ENCODE assay signal across 27 cellular contexts in genomic region chr16:85578599-85578948, GRCh38. TPM values are rescaled to one million over a fixed set of nuclear protein-coding genes. Genes with fewer than 3 reads are reported as not detected.
A peak's percentile ranks its signal among the peaks of the same experiment; 100 is the strongest.
DNase-seq lines count a peak whose midpoint lies in the region; ATAC-seq and TF ChIP-seq lines count a peak whose summit lies in the region.
"Had no signal": no experiment of that assay in that cellular context is flagged by ENCODE, and none has a peak within 500 bp of the region (broad histone marks: within the 10 kb centered on the region; RNA-seq: fewer than 3 reads in every experiment).

No MANE protein-coding gene starts in this region.

- no peaks in the 10 kb centered on the region for H3K27me3 Mint-ChIP-seq in CD8-positive, alpha-beta memory T cell
- H3K27me3 Mint-ChIP-seq in glutamatergic neuron (ENCODE audit: unreplicated experiment) = peaks cover 31% of the 10 kb centered on the region
- H3K27me3 Mint-ChIP-seq in neural progenitor cell (ENCODE audit: insufficient read depth, low read depth) = peaks cover 41% of the 10 kb centered on the region
- H3K27me3 Mint-ChIP-seq: activated CD8-positive, alpha-beta T cell treated with anti-CD3 and anti-CD28 coated beads for 36 hours; activated naive CD8-positive, alpha-beta T cell; B cell; T-cell had no signal

- H3K27me3 ChIP-seq in CD8-positive, alpha-beta memory T cell (ENCODE audit: insufficient read depth, low read length, poor library complexity, severe bottlenecking) = no peaks in the 10 kb centered on the region
- H3K27me3 ChIP-seq in NT2/D1 (ENCODE audit: insufficient read depth, insufficient read length) = peaks cover 9% of the 10 kb centered on the region
- no peaks in the 10 kb centered on the region for H3K27me3 ChIP-seq in neural progenitor cell
- no peaks in the 10 kb centered on the region for H3K27me3 ChIP-seq in psoas muscle (ENCODE audit: insufficient read depth in 3 of 3, low read length in 2 of 3)
- H3K27me3 ChIP-seq: cardiac muscle cell, esophagus muscularis mucosa, MG63, transverse colon had no signal

- H3K9ac ChIP-seq in NT2/D1 (ENCODE audit: insufficient read length, low read depth) (peak overlapping the region; percentile 34), neural progenitor cell (no peak overlapping the region)

- H3K79me2 ChIP-seq in neural progenitor cell (ENCODE audit: low read depth) = no peaks in the 10 kb centered on the region

- no peak overlapping the region for H3K27ac ChIP-seq in CD8-positive, alpha-beta memory T cell (ENCODE audit: low read depth, low read length)
- H3K27ac ChIP-seq in neural progenitor cell (peak overlapping the region; percentile 0), psoas muscle (no peak overlapping the region)
- H3K27ac ChIP-seq: cardiac muscle cell, coronary artery, esophagus muscularis mucosa had no signal

- H3K4me1 ChIP-seq in CD8-positive, alpha-beta memory T cell (ENCODE audit: insufficient read depth, low read length) = peaks cover 14% of the 10 kb centered on the region
- H3K4me1 ChIP-seq in NT2/D1 (ENCODE audit: insufficient read depth, insufficient read length) = peaks cover 73% of the 10 kb centered on the region
- peaks cover 95% of the 10 kb centered on the region for H3K4me1 ChIP-seq in neural progenitor cell
- peaks cover 40% of the 10 kb centered on the region for H3K4me1 ChIP-seq in psoas muscle

- 89 to 98% (median 96%) methylated on average over 5 of the region's 5 CpGs for WGBS in psoas muscle, 3 donors

- no peak overlapping the region for H2AFZ ChIP-seq in neural progenitor cell (replicated peaks)

- no peak overlapping the region for H3K4me3 ChIP-seq in CD8-positive, alpha-beta memory T cell (ENCODE audit: low read length)
- H3K4me3 ChIP-seq in NT2/D1 (ENCODE audit: insufficient read length, low read depth) (no peak overlapping the region), neural progenitor cell (no peak overlapping the region), psoas muscle (no peak overlapping the region)
- H3K4me3 ChIP-seq: cardiac muscle cell, coronary artery, esophagus muscularis mucosa, MG63, transverse colon had no signal

- ATAC-seq in psoas muscle (no peak), GM21526 (IDR thresholded peaks at IDR 0.05; ENCODE audit: low FRiP score, unreplicated experiment) (no peak)
- ATAC-seq: activated CD8-positive, alpha-beta T cell treated with anti-CD3 and anti-CD28 coated beads for 36 hours; left colon; T-cell had no signal

- H3K9me3 Mint-ChIP-seq in CD8-positive, alpha-beta memory T cell = no peaks in the 10 kb centered on the region
- peaks cover 44% of the 10 kb centered on the region for H3K9me3 Mint-ChIP-seq in glutamatergic neuron (ENCODE audit: unreplicated experiment)
- peaks cover 5% of the 10 kb centered on the region for H3K9me3 Mint-ChIP-seq in neural progenitor cell
- H3K9me3 Mint-ChIP-seq: activated CD8-positive, alpha-beta T cell treated with anti-CD3 and anti-CD28 coated beads for 36 hours; T-cell had no signal

- peak overlapping the region; percentile 68 for H3K4me2 ChIP-seq in neural progenitor cell

- peaks cover 0 to 11% (median 5%) of the 10 kb centered on the region in 3 donors for H3K36me3 Mint-ChIP-seq in CD8-positive, alpha-beta memory T cell
- H3K36me3 Mint-ChIP-seq in glutamatergic neuron (ENCODE audit: unreplicated experiment) (no peaks in the 10 kb centered on the region), neural progenitor cell (no peaks in the 10 kb centered on the region)
- H3K36me3 Mint-ChIP-seq: activated naive CD8-positive, alpha-beta T cell had no signal

- peak overlapping the region in 6 of 8 donors; percentile 23 to 89 (median 68) for H3K27ac Mint-ChIP-seq in CD8-positive, alpha-beta memory T cell
- H3K27ac Mint-ChIP-seq in glutamatergic neuron (ENCODE audit: unreplicated experiment) = peak overlapping the region; percentile 25
- H3K27ac Mint-ChIP-seq in neural progenitor cell = no peak overlapping the region
- H3K27ac Mint-ChIP-seq: activated CD8-positive, alpha-beta T cell treated with anti-CD3 and anti-CD28 coated beads for 36 hours; activated naive CD8-positive, alpha-beta T cell; B cell; T-cell had no signal

- peaks cover 79% of the 10 kb centered on the region for H3F3A ChIP-seq in neural progenitor cell (ENCODE audit: low read depth)

- peaks cover 39 to 77% (median 50%) of the 10 kb centered on the region in 3 donors for H3K4me1 Mint-ChIP-seq in CD8-positive, alpha-beta memory T cell
- H3K4me1 Mint-ChIP-seq in glutamatergic neuron (ENCODE audit: low read depth, unreplicated experiment) = peaks cover 79% of the 10 kb centered on the region
- H3K4me1 Mint-ChIP-seq in neural progenitor cell = peaks cover 92% of the 10 kb centered on the region

- H3K4me3 Mint-ChIP-seq in CD8-positive, alpha-beta memory T cell = no peak overlapping the region
- peak overlapping the region; percentile 69 for H3K4me3 Mint-ChIP-seq in glutamatergic neuron (ENCODE audit: unreplicated experiment)
- H3K4me3 Mint-ChIP-seq in neural progenitor cell = peak overlapping the region; percentile 67
- H3K4me3 Mint-ChIP-seq: activated CD8-positive, alpha-beta T cell treated with anti-CD3 and anti-CD28 coated beads for 36 hours; activated naive CD8-positive, alpha-beta T cell; B cell; T-cell had no signal

- no peak for TF ChIP-seq CTCF in glutamatergic neuron (IDR thresholded peaks at IDR 0.05; ENCODE audit: partially characterized antibody, unreplicated experiment)
- no peak for TF ChIP-seq CTCF in neural progenitor cell (IDR thresholded peaks at IDR 0.05)
- no peak for TF ChIP-seq CTCF in psoas muscle (IDR thresholded peaks at IDR 0.05)

- peaks cover 50% of the 10 kb centered on the region for H4K20me1 ChIP-seq in neural progenitor cell (ENCODE audit: low read depth)

- DNase-seq in CD8-positive, alpha-beta memory T cell = no peak
- DNase-seq in NT2/D1 (ENCODE audit: low read depth, low spot score) (no peak), glutamatergic neuron (no peak), neural progenitor cell (ENCODE audit: low spot score) (peak; percentile 48), DMS153 treated with DMSO at 0.1 percent for 48 hours (lab: John Stamatoyannopoulos, UW; ENCODE audit: unreplicated experiment) (no peak), psoas muscle (no peak), DMS 273 treated with DMSO at 0.1 percent for 48 hours (lab: John Stamatoyannopoulos, UW) (no peak)
- DNase-seq: activated CD4-positive, alpha-beta T cell treated with anti-CD3 and anti-CD28 coated beads for 1 hour; activated CD8-positive, alpha-beta T cell treated with anti-CD3 and anti-CD28 coated beads for 36 hours; DND-41; foreskin melanocyte; KG1; left colon; mammary epithelial cell; MG63; NCI-H1105 treated with DMSO at 0.1 percent for 48 hours; NCI-H2029; small intestine; stimulated activated CD4-positive, alpha-beta T cell treated with anti-CD3 and anti-CD28 coated beads, Interleukin-1b, Interleukin-23, amount 100 ng/mL, for 48 hours; T-cell; transverse colon had no signal

- POLR2A ChIA-PET in CD8-positive, alpha-beta memory T cell (lab: Charles Lee) = no interaction called here

- H3K9me3 ChIP-seq in CD8-positive, alpha-beta memory T cell (ENCODE audit: low read length) = no peaks in the 10 kb centered on the region
- no peaks in the 10 kb centered on the region for H3K9me3 ChIP-seq in NT2/D1 (ENCODE audit: insufficient read depth, low read length)
- H3K9me3 ChIP-seq in neural progenitor cell (ENCODE audit: low read depth) = no peaks in the 10 kb centered on the region
- no peaks in the 10 kb centered on the region for H3K9me3 ChIP-seq in psoas muscle
- H3K9me3 ChIP-seq: esophagus muscularis mucosa, MG63, transverse colon had no signal

- intact Hi-C loops in psoas muscle (cut with DNase I) = no loop called here

- CTCF ChIA-PET in CD8-positive, alpha-beta memory T cell (lab: Charles Lee) = interaction anchor here (1.1 to 1.5 kb wide), 2 partner anchors 37 to 163 kb away, joined by 3 to 6 read pairs; no protein-coding TSS in a partner anchor

- H3K36me3 ChIP-seq in CD8-positive, alpha-beta memory T cell (ENCODE audit: insufficient read depth, low read length) = peaks cover 5% of the 10 kb centered on the region
- H3K36me3 ChIP-seq in NT2/D1 (ENCODE audit: insufficient read depth, insufficient read length, low read length) (peaks cover 8% of the 10 kb centered on the region), neural progenitor cell (no peaks in the 10 kb centered on the region), psoas muscle (ENCODE audit: insufficient read depth in 1 of 2, low read depth in 1 of 2) (no peaks in the 10 kb centered on the region)
- H3K36me3 ChIP-seq: cardiac muscle cell, esophagus muscularis mucosa, MG63, transverse colon had no signal

RNA-seq across cellular contexts. Expression of gene GSE1, which starts 34.5 kb away (rescaled TPM):
- 10 to 100 TPM; 27.8 to 28.5 TPM for total RNA-seq in CD8-positive, alpha-beta memory T cell
- 5.5 TPM for polyA plus RNA-seq in CD8-positive, alpha-beta memory T cell
- total RNA-seq in glutamatergic neuron (ENCODE audit: unreplicated experiment) (473 TPM), neural progenitor cell (ENCODE audit: low replicate concordance) (7.7 and 20.4 TPM in 2 replicates), psoas muscle (10 to 100 TPM; 47.0 to 90.5 (median 64.6) TPM)
- polyA plus RNA-seq in psoas muscle = 10 to 100 TPM; 10.8 to 34.7 (median 22.0) TPM

Comparison
In these comparisons a context has a peak if more than half of its experiments do, and no peak if none do; other contexts are left out.
1. H3K4me3 Mint-ChIP-seq: peak in glutamatergic neuron (single experiment) and neural progenitor cell (single experiment); none in CD8-positive, alpha-beta memory T cell (0 of 7).